ENCODE assay signal across 22 cellular contexts in genomic region chr1:73947009-73947408, GRCh38.
"Had no signal": no experiment of that assay in that cellular context is flagged by ENCODE, and none has a peak within 500 bp of the region (broad histone marks: within the 10 kb centered on the region; RNA-seq: fewer than 3 reads in every experiment).

No MANE protein-coding gene starts in this region.

- H3K36me3 ChIP-seq: brain microvascular endothelial cell, tibial artery had no signal

- H3K4me1 ChIP-seq: foreskin keratinocyte, tibial artery had no signal

- H3K4me3 ChIP-seq: tibial artery had no signal

- ATAC-seq: activated CD8-positive, alpha-beta T cell treated with anti-CD3 and anti-CD28 coated beads, Interleukin-2, amount 10 ng/mL, durations not matched to agents 7 days and 5 days; activated naive CD8-positive, alpha-beta T cell treated with anti-CD3 and anti-CD28 coated beads, Interleukin-2, amount 50 U/mL, for 24 hours; foreskin keratinocyte had no signal

- DNase-seq: activated B cell treated with CpG ODN at 0.5 μM for 24 hours; activated CD4-positive, alpha-beta T cell treated with anti-CD3 and anti-CD28 coated beads, Interleukin-2, amount 10 ng/mL, durations not matched to agents 7 days and 5 days; activated CD8-positive, alpha-beta T cell treated with anti-CD3 and anti-CD28 coated beads, Interleukin-2, amount 10 ng/mL, durations not matched to agents 7 days and 5 days; activated naive CD4-positive, alpha-beta T cell treated with anti-CD3 and anti-CD28 coated beads, Interleukin-2, amount 10 ng/mL, durations not matched to agents 7 days and 5 days; activated naive CD8-positive, alpha-beta T cell treated with anti-CD3 and anti-CD28 coated beads, Interleukin-2, amount 50 U/mL, for 24 hours; activated T-cell treated with anti-CD3 and anti-CD28 coated beads, Interleukin-2, amount 50 U/mL, for 24 hours; anterior cingulate cortex; brain microvascular endothelial cell; central memory CD4-positive, alpha-beta T cell; endodermal cell; foreskin keratinocyte; hypothalamus; islet precursor cell; mammary epithelial cell; midbrain; nephron progenitor cell; nucleus accumbens; stimulated activated CD4-positive, alpha-beta T cell treated with anti-CD3 and anti-CD28 coated beads, Interleukin-2, amount 100 ng/mL, for 24 hours; stimulated activated naive CD4-positive, alpha-beta T cell treated with Interleukin-2 at 50 U/mL for 16 hours; T-helper 9 cell; tibial artery had no signal

- H3K27ac ChIP-seq: brain microvascular endothelial cell, epithelial cell of prostate, foreskin keratinocyte, tibial artery had no signal

- H3K27me3 ChIP-seq: brain microvascular endothelial cell, foreskin keratinocyte, tibial artery had no signal

- H3K9me3 ChIP-seq: tibial artery had no signal
